ENCODE assay signal across 24 cellular contexts in genomic region chr10:58721781-58722180, GRCh38.
"Had no signal": no experiment of that assay in that cellular context is flagged by ENCODE, and none has a peak within 500 bp of the region (broad histone marks: within the 10 kb centered on the region; RNA-seq: fewer than 3 reads in every experiment).

No MANE protein-coding gene starts in this region.

- DNase-seq: activated B cell treated with CpG ODN at 0.5 μM for 24 hours; activated CD4-positive, alpha-beta memory T cell treated with anti-CD3 and anti-CD28 coated beads for 36 hours; activated CD4-positive, alpha-beta T cell treated with anti-CD3 and anti-CD28 coated beads, Interleukin-2, amount 10 ng/mL, durations not matched to agents 7 days and 5 days; activated CD8-positive, alpha-beta memory T cell treated with anti-CD3 and anti-CD28 coated beads for 24 hours; activated gamma-delta T cell; activated naive CD4-positive, alpha-beta T cell treated with anti-CD3 and anti-CD28 coated beads for 36 hours; activated T-cell treated with anti-CD3 and anti-CD28 coated beads, Interleukin-2, amount 50 U/mL, for 48 hours; amygdala; caudate nucleus; KG1; NCI-H1092; NCI-H1417; NCI-H1694; NCI-H2029; NCI-H345; NCI-H510A; NCI-H526 treated with DMSO at 0.1 percent for 48 hours; NCI-H82; RPMI8226; SW 1271 had no signal

- H3K4me1 ChIP-seq: breast epithelium had no signal

- H3K4me3 ChIP-seq: breast epithelium, SK-N-MC had no signal

- H3K9me3 ChIP-seq: breast epithelium had no signal

- H3K36me3 ChIP-seq: breast epithelium had no signal

- H3K27ac ChIP-seq: breast epithelium, SK-N-MC had no signal

- H3K27me3 ChIP-seq: breast epithelium had no signal

- ATAC-seq: activated T-helper 17 cell treated with anti-CD3 and anti-CD28 coated beads, Interleukin-2, amount 50 U/mL, for 72 hours; Right ventricle myocardium inferior had no signal
